In the genomic region with DNA sequence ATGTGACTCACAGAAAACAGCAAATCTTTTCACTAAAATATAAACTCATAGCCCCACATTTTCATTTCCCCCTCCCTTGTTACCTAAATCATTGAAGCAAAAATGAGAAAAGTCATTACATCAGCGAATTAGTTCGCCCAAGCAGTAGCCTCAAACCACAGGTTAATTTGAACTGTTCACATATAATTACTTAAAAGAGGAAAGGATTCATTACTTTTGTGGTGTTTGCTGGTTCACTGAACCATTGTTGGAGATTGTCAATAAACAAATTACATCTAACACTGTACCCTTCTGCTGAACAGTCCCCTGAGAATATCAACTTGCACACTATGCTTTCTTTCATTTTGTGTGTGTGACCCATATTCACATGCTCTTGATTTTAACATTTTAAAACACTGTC, we compare ENCODE assay signal across 29 cellular contexts.
A peak's percentile ranks its signal among the peaks of the same experiment; 100 is the strongest.
DNase-seq lines count a peak whose midpoint lies in the region; ATAC-seq and TF ChIP-seq lines count a peak whose summit lies in the region.
"Had no signal": no experiment of that assay in that cellular context is flagged by ENCODE, and none has a peak within 500 bp of the region (broad histone marks: within the 10 kb centered on the region; RNA-seq: fewer than 3 reads in every experiment).

No MANE protein-coding gene starts in this region.

- no peak overlapping the region for H3K4me2 ChIP-seq in IMR-90 (ENCODE audit: low read depth, low read length)

- H2AFZ ChIP-seq in IMR-90 (replicated peaks; ENCODE audit: low read length, poor library complexity): no peak overlapping the region
- H2AFZ ChIP-seq: GM23248 had no signal

- TF ChIP-seq CTCF in IMR-90 (conservative IDR thresholded peaks at IDR 0.05; ENCODE audit: low read depth, low read length) (no peak), neural crest cell (conservative IDR thresholded peaks at IDR 0.05) (no peak)

- no peak overlapping the region for H3K23ac ChIP-seq in IMR-90 (ENCODE audit: low read depth, low read length)

- H3K27ac Mint-ChIP-seq in neural crest cell (ENCODE audit: unreplicated experiment): peak overlapping the region; percentile 31
- no peak overlapping the region for H3K27ac Mint-ChIP-seq in CD4-positive, alpha-beta memory T cell
- H3K27ac Mint-ChIP-seq: activated CD8-positive, alpha-beta memory T cell treated with anti-CD3 and anti-CD28 coated beads, Interleukin-2, amount 10 ng/mL, durations not matched to agents 7 days and 5 days; CD8-positive, alpha-beta memory T cell; naive B cell; progenitor cell of endocrine pancreas; T-helper 17 cell had no signal

- no peaks in the 10 kb centered on the region for H3K9me1 ChIP-seq in IMR-90 (ENCODE audit: insufficient read depth, low read length)

- no peak overlapping the region for H2AK9ac ChIP-seq in IMR-90 (replicated peaks; ENCODE audit: low read depth, low read length, poor library complexity)

- TF ChIP-seq RAD21 in IMR-90 (IDR thresholded peaks at IDR 0.05; ENCODE audit: low read length): no peak

- WGBS in IMR-90 (ENCODE audit: extremely low coverage in 2 of 2, insufficient read length in 1 of 2), 2 experiments: no CpG with 5 or more reads among the region's 2 CpGs

- ATAC-seq in IMR-90 (ENCODE audit: low read depth): no peak
- ATAC-seq: activated CD8-positive, alpha-beta memory T cell treated with anti-CD3 and anti-CD28 coated beads, Interleukin-2, amount 10 ng/mL, durations not matched to agents 7 days and 5 days; lower lobe of right lung; Panc1; T-helper 17 cell had no signal

- no peak overlapping the region for H3K4me3 ChIP-seq in IMR-90 (ENCODE audit: insufficient read depth, low read depth, low read length)
- no peak overlapping the region for H3K4me3 ChIP-seq in CD4-positive, alpha-beta memory T cell (ENCODE audit: low read length in 2 of 2)
- H3K4me3 ChIP-seq: ascending aorta, GM23248, lower lobe of right lung, thyroid gland, vagina had no signal

- H2AK5ac ChIP-seq in IMR-90 (ENCODE audit: low read depth, low read length): no peak overlapping the region

- no peaks in the 10 kb centered on the region for H4K20me1 ChIP-seq in IMR-90 (ENCODE audit: insufficient read depth, low read length)

- in situ Hi-C loops in IMR-90 (cut with MboI; ENCODE audit: low sequenced_read_pairs): no loop called here

- no peaks in the 10 kb centered on the region for H3K36me3 Mint-ChIP-seq in neural crest cell (ENCODE audit: low read depth)
- H3K36me3 Mint-ChIP-seq in CD4-positive, alpha-beta memory T cell: no peaks in the 10 kb centered on the region
- H3K36me3 Mint-ChIP-seq: activated CD8-positive, alpha-beta memory T cell treated with anti-CD3 and anti-CD28 coated beads, Interleukin-2, amount 10 ng/mL, durations not matched to agents 7 days and 5 days; CD8-positive, alpha-beta memory T cell; naive B cell had no signal

- POLR2A ChIA-PET in IMR-90 (lab: Charles Lee; ENCODE audit: unreplicated experiment): no interaction called here
- POLR2A ChIA-PET in CD4-positive, alpha-beta memory T cell (lab: Charles Lee; ENCODE audit: partially characterized antibody): no interaction called here

- no peak for TF ChIP-seq POLR2A in IMR-90 (IDR thresholded peaks at IDR 0.05; ENCODE audit: low read depth, low read length)

- no peak overlapping the region for H3K4ac ChIP-seq in IMR-90 (ENCODE audit: low read depth, low read length)

- H3K36me3 ChIP-seq in IMR-90 (ENCODE audit: control insufficient read depth, insufficient read depth, low read length): no peaks in the 10 kb centered on the region
- no peaks in the 10 kb centered on the region for H3K36me3 ChIP-seq in CD4-positive, alpha-beta memory T cell (ENCODE audit: insufficient read depth, low read length)
- H3K36me3 ChIP-seq: ascending aorta, lower lobe of right lung, thyroid gland, vagina had no signal

- H3K56ac ChIP-seq in IMR-90 (ENCODE audit: extremely low read depth, insufficient read depth, low read length): no peak overlapping the region

- CTCF ChIA-PET in IMR-90 (lab: Yijun Ruan, JAX): no interaction called here
- CTCF ChIA-PET in CD4-positive, alpha-beta memory T cell (lab: Charles Lee; ENCODE audit: partially characterized antibody): no interaction called here

- dilution Hi-C loops in IMR-90 (cut with HindIII; ENCODE audit: low sequenced_read_pairs, unreplicated experiment): no loop called here

- no peak overlapping the region for H4K5ac ChIP-seq in IMR-90 (ENCODE audit: low read depth, low read length)

- H3K9me3 ChIP-seq in IMR-90 (ENCODE audit: control insufficient read depth, insufficient read depth, low read length): no peaks in the 10 kb centered on the region
- no peaks in the 10 kb centered on the region for H3K9me3 ChIP-seq in CD4-positive, alpha-beta memory T cell (ENCODE audit: control insufficient read depth in 1 of 2, low read length in 2 of 2)
- H3K9me3 ChIP-seq: ascending aorta, lower lobe of right lung, thyroid gland, vagina had no signal

- H3K79me1 ChIP-seq in IMR-90 (ENCODE audit: low read depth in 1 of 2, low read length in 2 of 2): no peaks in the 10 kb centered on the region

- H3K4me1 ChIP-seq in IMR-90 (ENCODE audit: control insufficient read depth, insufficient read depth, low read length): no peaks in the 10 kb centered on the region
- H3K4me1 ChIP-seq in CD4-positive, alpha-beta memory T cell (ENCODE audit: insufficient read depth, low read length): no peaks in the 10 kb centered on the region
- H3K4me1 ChIP-seq: ascending aorta, lower lobe of right lung, thyroid gland, vagina had no signal

- no peaks in the 10 kb centered on the region for H3K9me3 Mint-ChIP-seq in neural crest cell
- peaks cover 0 to 5% (median 0%) of the 10 kb centered on the region in 8 donors for H3K9me3 Mint-ChIP-seq in CD4-positive, alpha-beta memory T cell
- H3K9me3 Mint-ChIP-seq: naive B cell had no signal

- H3K27ac ChIP-seq in IMR-90 (ENCODE audit: insufficient read depth, low read length): no peak overlapping the region
- H3K27ac ChIP-seq in CD4-positive, alpha-beta memory T cell (ENCODE audit: low read depth, low read length): no peak overlapping the region
- H3K27ac ChIP-seq: ascending aorta, GM23248, lower lobe of right lung, thyroid gland, vagina had no signal

- H2BK20ac ChIP-seq in IMR-90 (ENCODE audit: low read depth, low read length): no peak overlapping the region

- H3K9ac ChIP-seq in IMR-90 (ENCODE audit: low read depth, low read length): no peak overlapping the region
- H3K9ac ChIP-seq: GM23248 had no signal

- DNase-seq in NCI-H2107 treated with DMSO at 0.1 percent for 48 hours (lab: John Stamatoyannopoulos, UW; ENCODE audit: unreplicated experiment) (peak; percentile 67), NCI-H2107 (lab: John Stamatoyannopoulos, UW) (no peak), IMR-90 (no peak), NCI-H526 treated with DMSO at 0.1 percent for 48 hours (lab: John Stamatoyannopoulos, UW) (peak; percentile 14), neural crest cell (ENCODE audit: low read depth, low spot score) (no peak), HCEC 1CT (no peak), putamen (ENCODE audit: low spot score) (no peak)
- no peak for DNase-seq in CD4-positive, alpha-beta memory T cell
- DNase-seq: activated CD4-positive, alpha-beta T cell treated with anti-CD3 and anti-CD28 coated beads, Interleukin-2, amount 50 U/mL, for 4 hours; activated CD8-positive, alpha-beta memory T cell treated with anti-CD3 and anti-CD28 coated beads, Interleukin-2, amount 10 ng/mL, durations not matched to agents 7 days and 5 days; activated T-cell treated with anti-CD3 and anti-CD28 coated beads, Interleukin-2, amount 50 U/mL, for 48 hours; AML-193; CD8-positive, alpha-beta memory T cell; GM23248; hypothalamus; lower lobe of right lung; midbrain; MV-4-11; naive B cell; NCI-H187 treated with DMSO at 0.1 percent for 48 hours; NCI-H510A; Right ventricle myocardium superior; stimulated activated CD4-positive, alpha-beta T cell treated with anti-CD3 and anti-CD28 coated beads, Interleukin-4, amount 100 ng/mL, for 24 hours; T-helper 17 cell; thyroid gland had no signal

- BruUV-seq in IMR-90 (replicated peaks; lab: Mats Ljungman, UMichigan): no TSS peak

- H3K14ac ChIP-seq in IMR-90 (replicated peaks; ENCODE audit: low read depth, low read length): no peak overlapping the region

- intact Hi-C loops in IMR-90 (cut with micrococcal nuclease): no loop called here
- intact Hi-C loops in CD4-positive, alpha-beta memory T cell (cut with micrococcal nuclease): no loop called here

- no peak overlapping the region for H4K8ac ChIP-seq in IMR-90 (ENCODE audit: low read depth in 2 of 2, low read length in 2 of 2)

- no peak overlapping the region for H3K4me3 Mint-ChIP-seq in neural crest cell
- no peak overlapping the region for H3K4me3 Mint-ChIP-seq in CD4-positive, alpha-beta memory T cell
- H3K4me3 Mint-ChIP-seq: activated CD8-positive, alpha-beta memory T cell treated with anti-CD3 and anti-CD28 coated beads, Interleukin-2, amount 10 ng/mL, durations not matched to agents 7 days and 5 days; CD8-positive, alpha-beta memory T cell; naive B cell; T-helper 17 cell had no signal

- no peak overlapping the region for H2BK120ac ChIP-seq in IMR-90 (ENCODE audit: low read depth, low read length)

- no peaks in the 10 kb centered on the region for H3K27me3 ChIP-seq in IMR-90 (ENCODE audit: control insufficient read depth, insufficient read depth, low read length)
- no peaks in the 10 kb centered on the region for H3K27me3 ChIP-seq in CD4-positive, alpha-beta memory T cell (ENCODE audit: insufficient read depth, low read length)
- H3K27me3 ChIP-seq: ascending aorta, thyroid gland, vagina had no signal

- no peaks in the 10 kb centered on the region for H3K27me3 Mint-ChIP-seq in neural crest cell (ENCODE audit: low read depth)
- no peaks in the 10 kb centered on the region for H3K27me3 Mint-ChIP-seq in CD4-positive, alpha-beta memory T cell
- H3K27me3 Mint-ChIP-seq: activated CD8-positive, alpha-beta memory T cell treated with anti-CD3 and anti-CD28 coated beads, Interleukin-2, amount 10 ng/mL, durations not matched to agents 7 days and 5 days; CD8-positive, alpha-beta memory T cell; naive B cell; progenitor cell of endocrine pancreas; T-helper 17 cell had no signal

- no peak overlapping the region for H4K91ac ChIP-seq in IMR-90 (ENCODE audit: insufficient read depth, low read depth, low read length)

- H3K18ac ChIP-seq in IMR-90 (ENCODE audit: low read depth, low read length): no peak overlapping the region

- H3K4me1 Mint-ChIP-seq in neural crest cell: peaks cover 4% of the 10 kb centered on the region
- H3K4me1 Mint-ChIP-seq in CD4-positive, alpha-beta memory T cell: no peaks in the 10 kb centered on the region
- H3K4me1 Mint-ChIP-seq: activated CD8-positive, alpha-beta memory T cell treated with anti-CD3 and anti-CD28 coated beads, Interleukin-2, amount 10 ng/mL, durations not matched to agents 7 days and 5 days; CD8-positive, alpha-beta memory T cell; naive B cell; T-helper 17 cell had no signal

- H2BK15ac ChIP-seq in IMR-90 (ENCODE audit: low read depth, low read length): no peak overlapping the region

- H2BK5ac ChIP-seq in IMR-90 (ENCODE audit: low read depth, low read length, poor library complexity, severe bottlenecking): no peak overlapping the region

TF ChIP-seq in IMR-90, 13 proteins besides CTCF, POLR2A, EP300 and RAD21:
- TF ChIP-seq MXI1 (IDR thresholded peaks at IDR 0.05; ENCODE audit: borderline replicate concordance, low read depth, low read length): no peak
- TF ChIP-seq MAFK (IDR thresholded peaks at IDR 0.05; ENCODE audit: low read depth, low read length): peak; percentile 57; the same call in 1 of the 2 replicates
- TF ChIP-seq MAZ (IDR thresholded peaks at IDR 0.05; ENCODE audit: borderline replicate concordance, low read depth, low read length): no peak

Comparison
In these comparisons a context has a peak if more than half of its experiments do, and no peak if none do; other contexts are left out.
1. DNase-seq: peak in NCI-H2107 treated with DMSO at 0.1 percent for 48 hours (single experiment) and NCI-H526 treated with DMSO at 0.1 percent for 48 hours (single experiment); none in NCI-H2107 (single experiment), IMR-90 (single experiment), neural crest cell (single experiment), HCEC 1CT (single experiment), putamen (single experiment) and CD4-positive, alpha-beta memory T cell (0 of 5).